Comparison of ENCODE assay signal across 9 cellular contexts in the genomic region with DNA sequence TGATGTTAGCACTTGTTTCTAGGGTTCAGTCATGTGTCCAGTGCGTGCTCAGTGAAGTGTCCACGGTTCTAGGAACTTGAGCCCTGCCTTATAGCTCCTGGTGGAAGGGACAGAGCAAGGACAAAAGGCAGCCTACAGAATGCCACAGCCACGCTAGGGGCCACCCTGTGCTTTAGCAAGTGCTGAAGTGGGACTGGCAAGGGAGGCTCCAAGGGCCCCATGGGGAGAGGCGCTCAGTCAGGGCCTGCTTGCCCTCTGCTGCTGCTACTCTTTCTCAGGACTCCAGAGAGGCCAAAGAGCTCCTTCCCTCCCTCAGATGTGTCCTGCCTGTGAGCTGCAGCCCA. TPM values are rescaled to one million over a fixed set of nuclear protein-coding genes. Genes with fewer than 3 reads are reported as not detected.
A peak's percentile ranks its signal among the peaks of the same experiment; 100 is the strongest.
DNase-seq lines count a peak whose midpoint lies in the region; ATAC-seq lines count a peak whose summit lies in the region.
"Had no signal": no experiment of that assay in that cellular context is flagged by ENCODE, and none has a peak within 500 bp of the region (broad histone marks: within the 10 kb centered on the region; RNA-seq: fewer than 3 reads in every experiment).

No MANE protein-coding gene starts in this region.

- H3K27ac ChIP-seq in mesenchymal stem cell (ENCODE audit: low read length, poor library complexity, severe bottlenecking): no peak overlapping the region

- no peaks in the 10 kb centered on the region for H3K27me3 Mint-ChIP-seq in stimulated activated naive CD8-positive, alpha-beta T cell treated with anti-CD3 and anti-CD28 coated beads, Interleukin-15, Interleukin-2, amounts not matched to agents 100 ng/mL and 50 ng/mL, for 24 hours
- no peaks in the 10 kb centered on the region for H3K27me3 Mint-ChIP-seq in stimulated activated naive CD8-positive, alpha-beta T cell treated with anti-CD3 and anti-CD28 coated beads, Interleukin-15, amount 100 ng/mL, for 72 hours
- H3K27me3 Mint-ChIP-seq in activated naive CD8-positive, alpha-beta T cell treated with anti-CD3 and anti-CD28 coated beads, Interleukin-2, amount 50 U/mL, for 24 hours: no peaks in the 10 kb centered on the region

- no peaks in the 10 kb centered on the region for H3K9me3 Mint-ChIP-seq in stimulated activated naive CD8-positive, alpha-beta T cell treated with anti-CD3 and anti-CD28 coated beads, Interleukin-15, Interleukin-2, amounts not matched to agents 100 ng/mL and 50 ng/mL, for 24 hours
- no peaks in the 10 kb centered on the region for H3K9me3 Mint-ChIP-seq in stimulated activated naive CD8-positive, alpha-beta T cell treated with anti-CD3 and anti-CD28 coated beads, Interleukin-15, amount 100 ng/mL, for 72 hours
- no peaks in the 10 kb centered on the region for H3K9me3 Mint-ChIP-seq in activated naive CD8-positive, alpha-beta T cell treated with anti-CD3 and anti-CD28 coated beads, Interleukin-2, amount 50 U/mL, for 24 hours

- peaks cover 14% of the 10 kb centered on the region for H3K4me1 ChIP-seq in mesenchymal stem cell (ENCODE audit: control insufficient read depth, insufficient read depth, low read depth, low read length)

- H4K91ac ChIP-seq in mesenchymal stem cell (ENCODE audit: low read length): no peak overlapping the region

- H2BK120ac ChIP-seq in mesenchymal stem cell (ENCODE audit: low read depth, low read length): peak overlapping the region; percentile 51

- H3K9ac ChIP-seq in mesenchymal stem cell (ENCODE audit: low read length): no peak overlapping the region

- peak overlapping the region; percentile 11 for H3K27ac Mint-ChIP-seq in stimulated activated naive CD8-positive, alpha-beta T cell treated with anti-CD3 and anti-CD28 coated beads, Interleukin-15, Interleukin-2, amounts not matched to agents 100 ng/mL and 50 ng/mL, for 24 hours
- peak overlapping the region in 1 of 2 donors; percentile 91 for H3K27ac Mint-ChIP-seq in stimulated activated naive CD8-positive, alpha-beta T cell treated with anti-CD3 and anti-CD28 coated beads, Interleukin-15, amount 100 ng/mL, for 72 hours
- H3K27ac Mint-ChIP-seq in activated naive CD8-positive, alpha-beta T cell treated with anti-CD3 and anti-CD28 coated beads, Interleukin-2, amount 50 U/mL, for 24 hours: peak overlapping the region; percentile 67

- DNase-seq in stimulated activated naive CD8-positive, alpha-beta T cell treated with anti-CD3 and anti-CD28 coated beads, Interleukin-15, amount 100 ng/mL, for 72 hours: no peak
- DNase-seq in activated naive CD8-positive, alpha-beta T cell treated with anti-CD3 and anti-CD28 coated beads, Interleukin-2, amount 50 U/mL, for 24 hours: no peak
- DNase-seq in mesenchymal stem cell (no peak), KG1 (lab: John Stamatoyannopoulos, UW) (no peak)
- DNase-seq in stimulated activated CD8-positive, alpha-beta memory T cell treated with anti-CD3 and anti-CD28 coated beads, Interleukin-4, amount 100 ng/mL, for 48 hours: no peak
- DNase-seq: NCI-H1417 treated with DMSO at 0.1 percent for 48 hours had no signal

- peak overlapping the region in 1 of 2 experiments; percentile 7 for H3K18ac ChIP-seq in mesenchymal stem cell (ENCODE audit: low read depth in 1 of 2, low read length in 2 of 2)

- H3K79me1 ChIP-seq in mesenchymal stem cell (replicated peaks; ENCODE audit: low read length, poor library complexity, severe bottlenecking): peaks cover 23% of the 10 kb centered on the region

- no peak overlapping the region for H2BK15ac ChIP-seq in mesenchymal stem cell (ENCODE audit: low read depth, poor library complexity, severe bottlenecking)

- WGBS in mesenchymal stem cell: 93% methylated on average over 4 of the region's 4 CpGs

- no peak overlapping the region for H2AFZ ChIP-seq in mesenchymal stem cell (ENCODE audit: low read depth, low read length)

- H3K14ac ChIP-seq in mesenchymal stem cell (ENCODE audit: low read length in 2 of 2): no peak overlapping the region

- H3K36me3 ChIP-seq in mesenchymal stem cell (ENCODE audit: control insufficient read depth in 1 of 2, insufficient read depth in 2 of 2, low read depth in 1 of 2, low read length in 2 of 2): peaks cover 18 to 41% of the 10 kb centered on the region in 2 experiments

- H3K23ac ChIP-seq in mesenchymal stem cell (ENCODE audit: low read length in 2 of 2): peak overlapping the region in 1 of 2 experiments; percentile 23

- H4K8ac ChIP-seq in mesenchymal stem cell (ENCODE audit: low read length): peak overlapping the region; percentile 70

- H3K4ac ChIP-seq in mesenchymal stem cell (ENCODE audit: low read depth in 1 of 2, low read length in 2 of 2): peak overlapping the region in 1 of 2 experiments; percentile 34

- H3K4me2 ChIP-seq in mesenchymal stem cell (ENCODE audit: low read length, poor library complexity, severe bottlenecking): no peak overlapping the region

- H2BK5ac ChIP-seq in mesenchymal stem cell (ENCODE audit: low read depth, low read length, poor library complexity, severe bottlenecking): no peak overlapping the region

- no peak for ATAC-seq in stimulated activated naive CD8-positive, alpha-beta T cell treated with anti-CD3 and anti-CD28 coated beads, Interleukin-15, amount 100 ng/mL, for 72 hours
- no peak for ATAC-seq in activated naive CD8-positive, alpha-beta T cell treated with anti-CD3 and anti-CD28 coated beads, Interleukin-2, amount 50 U/mL, for 24 hours
- ATAC-seq in GM21723 (IDR thresholded peaks at IDR 0.05; ENCODE audit: unreplicated experiment) (no peak), GM19324 (IDR thresholded peaks at IDR 0.05; ENCODE audit: low FRiP score, unreplicated experiment) (no peak)

- no peak overlapping the region for H3K4me3 ChIP-seq in mesenchymal stem cell (ENCODE audit: insufficient read depth in 1 of 2, low read depth in 1 of 2, low read length in 2 of 2)

- H3K36me3 Mint-ChIP-seq in stimulated activated naive CD8-positive, alpha-beta T cell treated with anti-CD3 and anti-CD28 coated beads, Interleukin-15, Interleukin-2, amounts not matched to agents 100 ng/mL and 50 ng/mL, for 24 hours (ENCODE audit: low read depth): peaks cover 15% of the 10 kb centered on the region
- H3K36me3 Mint-ChIP-seq in activated naive CD8-positive, alpha-beta T cell treated with anti-CD3 and anti-CD28 coated beads, Interleukin-2, amount 50 U/mL, for 24 hours (ENCODE audit: low read depth): peaks cover 4% of the 10 kb centered on the region

- H3K27me3 ChIP-seq in mesenchymal stem cell (ENCODE audit: control insufficient read depth in 1 of 2, insufficient read depth in 1 of 2, low read length in 2 of 2): no peaks in the 10 kb centered on the region

- H3K4me1 Mint-ChIP-seq in stimulated activated naive CD8-positive, alpha-beta T cell treated with anti-CD3 and anti-CD28 coated beads, Interleukin-15, Interleukin-2, amounts not matched to agents 100 ng/mL and 50 ng/mL, for 24 hours (ENCODE audit: low read depth): peaks cover 33% of the 10 kb centered on the region
- peaks cover 45% of the 10 kb centered on the region for H3K4me1 Mint-ChIP-seq in stimulated activated naive CD8-positive, alpha-beta T cell treated with anti-CD3 and anti-CD28 coated beads, Interleukin-15, amount 100 ng/mL, for 72 hours
- H3K4me1 Mint-ChIP-seq in activated naive CD8-positive, alpha-beta T cell treated with anti-CD3 and anti-CD28 coated beads, Interleukin-2, amount 50 U/mL, for 24 hours: peaks cover 31% of the 10 kb centered on the region

- H2BK12ac ChIP-seq in mesenchymal stem cell (ENCODE audit: low read length in 2 of 2): no peak overlapping the region

- H3K9me3 ChIP-seq in mesenchymal stem cell (ENCODE audit: control insufficient read depth, low read length): no peaks in the 10 kb centered on the region

- no peak overlapping the region for H3K4me3 Mint-ChIP-seq in stimulated activated naive CD8-positive, alpha-beta T cell treated with anti-CD3 and anti-CD28 coated beads, Interleukin-15, Interleukin-2, amounts not matched to agents 100 ng/mL and 50 ng/mL, for 24 hours
- no peak overlapping the region for H3K4me3 Mint-ChIP-seq in stimulated activated naive CD8-positive, alpha-beta T cell treated with anti-CD3 and anti-CD28 coated beads, Interleukin-15, amount 100 ng/mL, for 72 hours
- no peak overlapping the region for H3K4me3 Mint-ChIP-seq in activated naive CD8-positive, alpha-beta T cell treated with anti-CD3 and anti-CD28 coated beads, Interleukin-2, amount 50 U/mL, for 24 hours

- H2AK5ac ChIP-seq in mesenchymal stem cell (ENCODE audit: low read length, severe bottlenecking): peak overlapping the region; percentile 14

RNA-seq across cellular contexts. Expression of a gene that starts 6.8 kb away (rescaled TPM):
- 52.5 TPM for polyA plus RNA-seq in mesenchymal stem cell (2013, experiment 1 of 2)
- polyA plus RNA-seq in mesenchymal stem cell (2013, experiment 2 of 2): 56.2 TPM

RNA-seq across cellular contexts. Expression of a gene that starts 15.0 kb away (rescaled TPM):
- polyA plus RNA-seq in mesenchymal stem cell (2013, experiment 1 of 2): 6.8 TPM
- polyA plus RNA-seq in mesenchymal stem cell (2013, experiment 2 of 2): 6.8 TPM

RNA-seq across cellular contexts. Expression of a gene that starts 29.5 kb away (rescaled TPM):
- polyA plus RNA-seq in mesenchymal stem cell (2013, experiment 1 of 2): 284 TPM
- polyA plus RNA-seq in mesenchymal stem cell (2013, experiment 2 of 2): 299 TPM

RNA-seq across cellular contexts. Expression of a gene that starts 37.0 kb away (rescaled TPM):
- 12.9 TPM for polyA plus RNA-seq in mesenchymal stem cell (2013, experiment 1 of 2)
- 12.0 TPM for polyA plus RNA-seq in mesenchymal stem cell (2013, experiment 2 of 2)

RNA-seq across cellular contexts. Expression of a gene that starts 58.0 kb away (rescaled TPM):
- 170 TPM for polyA plus RNA-seq in mesenchymal stem cell (2013, experiment 1 of 2)
- polyA plus RNA-seq in mesenchymal stem cell (2013, experiment 2 of 2): 170 TPM
